Comparison of ENCODE assay signal across 1 cellular context in genomic region chr12:56449622-56449984, GRCh38.
TF ChIP-seq lines count a peak whose summit lies in the region.

No MANE protein-coding gene starts in this region.

TF ChIP-seq in GM23338, 12 proteins besides CTCF, POLR2A, EP300 and RAD21 (continued from another document):
- no peak for TF ChIP-seq REST (IDR thresholded peaks at IDR 0.05; ENCODE audit: unreplicated experiment)
TF ChIP-seq in GM23338: peak in this region for 0.
